In the genomic region with DNA sequence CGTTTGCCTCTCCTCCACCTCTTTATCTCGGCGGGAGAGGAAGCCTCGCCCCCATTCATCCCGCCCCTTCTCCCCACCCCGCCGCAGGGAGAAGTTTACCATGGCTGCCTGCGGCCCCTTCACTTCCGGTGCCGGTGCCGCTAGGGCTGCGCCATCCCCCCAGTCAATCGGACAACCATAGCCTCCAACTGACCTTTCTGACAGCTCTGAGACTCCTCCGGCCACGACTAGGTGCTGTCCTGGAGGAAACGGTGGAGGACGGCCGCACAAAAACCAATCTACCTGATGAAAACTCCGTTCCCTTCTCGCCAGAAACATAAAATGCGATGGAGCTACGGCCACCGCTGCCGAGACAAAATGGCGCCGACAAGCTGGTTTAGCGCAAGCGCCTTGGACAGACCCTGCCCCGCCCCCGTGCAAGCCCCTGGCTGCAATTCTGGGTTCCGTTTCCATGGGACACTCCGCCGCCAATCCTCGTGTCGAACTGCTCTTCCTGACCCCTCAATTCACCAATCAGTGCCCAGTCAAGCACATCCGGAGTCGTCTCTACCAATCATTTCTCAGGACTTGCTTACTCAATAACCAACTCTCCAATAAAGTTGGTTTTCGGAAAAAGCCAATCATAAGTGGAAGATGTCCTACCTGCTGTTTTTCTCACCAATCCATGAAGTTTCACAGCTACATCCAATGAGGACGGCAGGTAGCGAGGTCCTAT, we compare ENCODE assay signal across 8 cellular contexts.
DNase-seq lines count a peak whose midpoint lies in the region; ATAC-seq and TF ChIP-seq lines count a peak whose summit lies in the region.

No MANE protein-coding gene starts in this region.

- H3K4me3 Mint-ChIP-seq in nephron progenitor cell = no peak overlapping the region
- no peak overlapping the region for H3K4me3 Mint-ChIP-seq in stimulated activated naive CD8-positive, alpha-beta T cell treated with anti-CD3 and anti-CD28 coated beads, Interleukin-15, amount 100 ng/mL, for 72 hours

- peak overlapping the region; percentile 84 for H3K4me3 ChIP-seq in LNCaP clone FGC (ENCODE audit: low read depth, low read length)

- peaks cover 35% of the 10 kb centered on the region for H3K4me1 Mint-ChIP-seq in nephron progenitor cell
- peaks cover 28% of the 10 kb centered on the region for H3K4me1 Mint-ChIP-seq in stimulated activated naive CD8-positive, alpha-beta T cell treated with anti-CD3 and anti-CD28 coated beads, Interleukin-15, amount 100 ng/mL, for 72 hours

- H3K27ac Mint-ChIP-seq in nephron progenitor cell = no peak overlapping the region
- no peak overlapping the region for H3K27ac Mint-ChIP-seq in stimulated activated naive CD8-positive, alpha-beta T cell treated with anti-CD3 and anti-CD28 coated beads, Interleukin-15, amount 100 ng/mL, for 72 hours

- H3K36me3 Mint-ChIP-seq in nephron progenitor cell (ENCODE audit: low read depth) = peaks cover 48% of the 10 kb centered on the region

- H3K9me3 Mint-ChIP-seq in nephron progenitor cell = no peaks in the 10 kb centered on the region
- no peaks in the 10 kb centered on the region for H3K9me3 Mint-ChIP-seq in stimulated activated naive CD8-positive, alpha-beta T cell treated with anti-CD3 and anti-CD28 coated beads, Interleukin-15, amount 100 ng/mL, for 72 hours

- DNase-seq in EL = peak; percentile 100
- DNase-seq in GOT3 (lab: John Stamatoyannopoulos, UW) = peak; percentile 82
- DNase-seq in LNCaP clone FGC (ENCODE audit: low read depth) = peak; percentile 100
- DNase-seq in RPMI8226 = peak; percentile 96
- DNase-seq in activated T-helper 9 cell treated with anti-CD3 and anti-CD28 coated beads, Interleukin-2, amount 50 U/mL, for 16 hours (ENCODE audit: low read depth) = peak; percentile 97
- DNase-seq in fibroblast of the conjunctiva (ENCODE audit: low read depth) = peak; percentile 100
- DNase-seq in nephron progenitor cell = peak; percentile 98
- DNase-seq in stimulated activated naive CD8-positive, alpha-beta T cell treated with anti-CD3 and anti-CD28 coated beads, Interleukin-15, amount 100 ng/mL, for 72 hours = peak; percentile 95 to 98

- TF ChIP-seq CTCF in LNCaP clone FGC (IDR thresholded peaks at IDR 0.05; ENCODE audit: control insufficient read depth, extremely low read depth, insufficient read depth) (no peak), nephron progenitor cell (IDR thresholded peaks at IDR 0.05) (no peak)

- peak; percentile 93 for ATAC-seq in stimulated activated naive CD8-positive, alpha-beta T cell treated with anti-CD3 and anti-CD28 coated beads, Interleukin-15, amount 100 ng/mL, for 72 hours

- no peaks in the 10 kb centered on the region for H3K27me3 Mint-ChIP-seq in nephron progenitor cell (ENCODE audit: low read depth, poor library complexity)
- no peaks in the 10 kb centered on the region for H3K27me3 Mint-ChIP-seq in stimulated activated naive CD8-positive, alpha-beta T cell treated with anti-CD3 and anti-CD28 coated beads, Interleukin-15, amount 100 ng/mL, for 72 hours

Comparison
In these comparisons a context has a peak if more than half of its experiments do, and no peak if none do; other contexts are left out.
1. Peak in every context shown above with its lines: DNase-seq, ATAC-seq and H3K4me3 ChIP-seq.